Comparison of ENCODE assay signal across 17 cellular contexts in genomic region chr1:41364444-41365319, GRCh38. TPM values are rescaled to one million over a fixed set of nuclear protein-coding genes. Genes with fewer than 3 reads are reported as not detected.
DNase-seq lines count a peak whose midpoint lies in the region; ATAC-seq and TF ChIP-seq lines count a peak whose summit lies in the region.
"Had no signal": no experiment of that assay in that cellular context is flagged by ENCODE, and none has a peak within 500 bp of the region (broad histone marks: within the 10 kb centered on the region; RNA-seq: fewer than 3 reads in every experiment).

No MANE protein-coding gene starts in this region.

- no peak overlapping the region for H3K27ac Mint-ChIP-seq in central memory CD8-positive, alpha-beta T cell (ENCODE audit: low read depth)
- H3K27ac Mint-ChIP-seq: neural progenitor cell had no signal

- H3K9me3 ChIP-seq in psoas muscle, result no peaks in the 10 kb centered on the region
- H3K9me3 ChIP-seq: gastroesophageal sphincter, HAP-1, thoracic aorta had no signal

- peaks cover 5% of the 10 kb centered on the region for H3K36me3 Mint-ChIP-seq in central memory CD8-positive, alpha-beta T cell (ENCODE audit: insufficient read depth)
- H3K36me3 Mint-ChIP-seq: neural progenitor cell had no signal

- peak overlapping the region; percentile 61; the same call in 1 of the 2 replicates for H3K4me2 ChIP-seq in KMS-11
- H3K4me2 ChIP-seq: smooth muscle cell had no signal

- no peak overlapping the region for H2AFZ ChIP-seq in KMS-11 (ENCODE audit: low read depth)
- H2AFZ ChIP-seq: neural progenitor cell had no signal

- peaks cover 38% of the 10 kb centered on the region for H3K27me3 Mint-ChIP-seq in central memory CD8-positive, alpha-beta T cell

- intact Hi-C loops in psoas muscle (cut with DNase I), result loop anchor here in 1 of 2 donors (5.0 kb wide), 1 partner anchor 33 kb away; no protein-coding TSS in a partner anchor

- no peak for ATAC-seq in central memory CD8-positive, alpha-beta T cell (replicated peaks; ENCODE audit: extremely low read depth, poor library complexity, severe bottlenecking)
- no peak for ATAC-seq in psoas muscle
- ATAC-seq: gastroesophageal sphincter had no signal

- H3K79me2 ChIP-seq in KMS-11 (ENCODE audit: insufficient read depth, low read depth), result peaks cover 15% of the 10 kb centered on the region; the same call in 1 of the 2 replicates

- H3K27ac ChIP-seq in KMS-11, result no peak overlapping the region
- H3K27ac ChIP-seq in psoas muscle, result peak overlapping the region; percentile 46
- H3K27ac ChIP-seq: neural progenitor cell had no signal

- H3K27me3 ChIP-seq in KMS-11 (ENCODE audit: insufficient read depth, low read depth), result no peaks in the 10 kb centered on the region
- no peaks in the 10 kb centered on the region for H3K27me3 ChIP-seq in psoas muscle (ENCODE audit: insufficient read depth in 3 of 3, low read length in 2 of 3)

- no peaks in the 10 kb centered on the region for H3K36me3 ChIP-seq in KMS-11 (ENCODE audit: insufficient read depth)
- no peaks in the 10 kb centered on the region for H3K36me3 ChIP-seq in psoas muscle (ENCODE audit: insufficient read depth in 1 of 2, low read depth in 1 of 2)
- H3K36me3 ChIP-seq: gastroesophageal sphincter, HAP-1, neural progenitor cell, thoracic aorta had no signal

- H4K20me1 ChIP-seq in KMS-11 (ENCODE audit: insufficient read depth), result no peaks in the 10 kb centered on the region

- DNase-seq in DMS153 treated with DMSO at 0.1 percent for 48 hours (lab: John Stamatoyannopoulos, UW; ENCODE audit: unreplicated experiment) (peak; percentile 65), DMS153 (lab: John Stamatoyannopoulos, UW) (no peak), psoas muscle (no peak), NCI-H2196 treated with DMSO at 0.1 percent for 48 hours (lab: John Stamatoyannopoulos, UW; ENCODE audit: unreplicated experiment) (no peak), AML-193 (lab: John Stamatoyannopoulos, UW) (no peak), KG1 (lab: John Stamatoyannopoulos, UW) (no peak)
- no peak for DNase-seq in central memory CD8-positive, alpha-beta T cell (ENCODE audit: low spot score in 2 of 2)
- DNase-seq: activated CD4-positive, CD25-positive, alpha-beta regulatory T cell; effector CD4-positive, alpha-beta T cell; MM.1S; NCI-H774 had no signal

- H3K4me1 ChIP-seq in KMS-11 (ENCODE audit: low read depth, poor library complexity, severe bottlenecking), result peaks cover 73% of the 10 kb centered on the region
- H3K4me1 ChIP-seq in psoas muscle, result peaks cover 38% of the 10 kb centered on the region

- H3K9me3 Mint-ChIP-seq in central memory CD8-positive, alpha-beta T cell, result no peaks in the 10 kb centered on the region
- H3K9me3 Mint-ChIP-seq: neural progenitor cell had no signal

- no peak overlapping the region for H3K4me3 ChIP-seq in KMS-11 (IDR thresholded peaks at IDR 0.05; ENCODE audit: insufficient read depth, low read depth, low read length)
- no peak overlapping the region for H3K4me3 ChIP-seq in psoas muscle
- H3K4me3 ChIP-seq: gastroesophageal sphincter, HAP-1, neural progenitor cell, smooth muscle cell had no signal

- H3K9ac ChIP-seq in KMS-11, result no peak overlapping the region
- H3K9ac ChIP-seq: neural progenitor cell had no signal

- peaks cover 9% of the 10 kb centered on the region for H3K4me1 Mint-ChIP-seq in central memory CD8-positive, alpha-beta T cell

- WGBS in psoas muscle, 3 donors, result 37 to 50% (median 48%) methylated on average over 9 to 10 of the region's 10 CpGs

- TF ChIP-seq CTCF in KMS-11 (conservative IDR thresholded peaks at IDR 0.05; ENCODE audit: low read depth, low read length) (no peak), psoas muscle (IDR thresholded peaks at IDR 0.05) (no peak)

- peak overlapping the region; percentile 8 for H3K4me3 Mint-ChIP-seq in central memory CD8-positive, alpha-beta T cell

RNA-seq across cellular contexts. Expression of gene FOXO6, which starts 3.4 kb away (rescaled TPM):
- 1 to 10 TPM in 3 of 4 donors, under 1 TPM in 1; 0.84 to 8.6 (median 3.3) TPM for total RNA-seq in psoas muscle
- under 1 TPM; 0.42 to 0.88 (median 0.44) TPM for polyA plus RNA-seq in psoas muscle
